In genomic region chr19:44770550-44771257, GRCh38 we compare ENCODE assay signal across 7 cellular contexts. TPM values are rescaled to one million over a fixed set of nuclear protein-coding genes. Genes with fewer than 3 reads are reported as not detected.
A peak's percentile ranks its signal among the peaks of the same experiment; 100 is the strongest.
DNase-seq lines count a peak whose midpoint lies in the region; ATAC-seq lines count a peak whose summit lies in the region.

No MANE protein-coding gene starts in this region.

- no peak overlapping the region for H3K4me3 ChIP-seq in adipocyte (ENCODE audit: low read length)

- peak overlapping the region; percentile 43 to 60 (median 60) for H3K4me3 Mint-ChIP-seq in T-cell

- CTCF ChIA-PET in T-cell (lab: Charles Lee): interaction anchor here (0.6 to 6.5 kb wide), 23 partner anchors 9 to 1094 kb away, joined by 3 to 199 read pairs (median 4); partner anchors contain the start of gene NECTIN2 (in 1 of the 2)

- no peaks in the 10 kb centered on the region for H3K36me3 ChIP-seq in adipocyte (ENCODE audit: control insufficient read depth, insufficient read depth, low read length, severe bottlenecking)

- intact Hi-C loops in left cardiac atrium (cut with DNase I): loop anchor here (1.0 to 2.0 kb wide), 2 partner anchors 46 to 48 kb away; no protein-coding TSS in a partner anchor

- H3K9ac ChIP-seq in adipocyte (ENCODE audit: low read length): no peak overlapping the region

- H3K27ac Mint-ChIP-seq in T-cell: peak overlapping the region; percentile 81 to 82

- H3K4me1 ChIP-seq in adipocyte (ENCODE audit: control insufficient read depth, insufficient read depth, low read length): peaks cover 14% of the 10 kb centered on the region

- peaks cover 0 to 4% (median 0%) of the 10 kb centered on the region in 3 donors for H3K9me3 Mint-ChIP-seq in T-cell

- no peaks in the 10 kb centered on the region for H3K27me3 ChIP-seq in adipocyte (replicated peaks; ENCODE audit: control insufficient read depth, insufficient read depth, low read length)

- no peaks in the 10 kb centered on the region for H3K36me3 Mint-ChIP-seq in T-cell

- peak; percentile 96 for DNase-seq in NCI-H1694 (lab: John Stamatoyannopoulos, UW)
- peak; percentile 93 to 100 (median 96) for DNase-seq in T-cell
- DNase-seq in adipocyte (ENCODE audit: low read depth): peak; percentile 98
- DNase-seq in left cardiac atrium: peak; percentile 94
- peak; percentile 57 for DNase-seq in retina

- H3K4me1 Mint-ChIP-seq in T-cell: peaks cover 17 to 35% (median 33%) of the 10 kb centered on the region in 3 donors

- H3K27me3 Mint-ChIP-seq in T-cell: no peaks in the 10 kb centered on the region

- POLR2A ChIA-PET in T-cell (lab: Charles Lee): interaction anchor here in 1 of 2 donors (0.6 kb wide), 1 partner anchor 82 kb away, joined by 7 read pairs; no protein-coding TSS in a partner anchor

- no peaks in the 10 kb centered on the region for H3K9me3 ChIP-seq in adipocyte (ENCODE audit: control insufficient read depth, low read length)

- ATAC-seq in GM18498 (IDR thresholded peaks at IDR 0.05; ENCODE audit: unreplicated experiment) (peak; percentile 99), HG02885 (IDR thresholded peaks at IDR 0.05; ENCODE audit: poor library complexity, unreplicated experiment) (peak; percentile 99), T-cell (replicated peaks in 1 of 4) (peak; percentile 99 to 100 (median 100)), left cardiac atrium (peak; percentile 99)

RNA-seq across cellular contexts. Expression of gene CBLC, which starts 7.0 kb away (rescaled TPM):
- under 1 TPM in 2 of 5 donors, not detected in 3; 0.25 to 0.30 TPM for total RNA-seq in T-cell
- not detected for total RNA-seq in left cardiac atrium

RNA-seq across cellular contexts. Expression of gene BCL3, which starts 22.2 kb away (rescaled TPM):
- total RNA-seq in T-cell (100 to 1,000 TPM in 1 of 5 donors, 10 to 100 TPM in 4; 18.7 to 103 (median 19.4) TPM), left cardiac atrium (10 to 100 TPM; 22.6 to 65.0 TPM)

RNA-seq across cellular contexts. Expression of gene BCAM, which starts 38.2 kb away (rescaled TPM):
- total RNA-seq in T-cell (1 to 10 TPM in 1 of 5 donors, under 1 TPM in 3, not detected in 1; 0.39 to 1.0 (median 0.87) TPM), left cardiac atrium (10 to 100 TPM; 76.4 to 76.9 TPM)

Comparison
In these comparisons a context has a peak if more than half of its experiments do, and no peak if none do; other contexts are left out.
1. RNA of gene BCAM, which starts 38.2 kb away (total RNA-seq): 76.4 to 76.9 TPM in left cardiac atrium; 0.39 to 1.0 TPM in T-cell; every median in the first group is over 10 times any median in the second.
2. Peak in every context shown above with its lines, with median percentiles within 50 percentile points of each other: ATAC-seq and DNase-seq.